11 cellular contexts compared by ENCODE assay signal in the genomic region with DNA sequence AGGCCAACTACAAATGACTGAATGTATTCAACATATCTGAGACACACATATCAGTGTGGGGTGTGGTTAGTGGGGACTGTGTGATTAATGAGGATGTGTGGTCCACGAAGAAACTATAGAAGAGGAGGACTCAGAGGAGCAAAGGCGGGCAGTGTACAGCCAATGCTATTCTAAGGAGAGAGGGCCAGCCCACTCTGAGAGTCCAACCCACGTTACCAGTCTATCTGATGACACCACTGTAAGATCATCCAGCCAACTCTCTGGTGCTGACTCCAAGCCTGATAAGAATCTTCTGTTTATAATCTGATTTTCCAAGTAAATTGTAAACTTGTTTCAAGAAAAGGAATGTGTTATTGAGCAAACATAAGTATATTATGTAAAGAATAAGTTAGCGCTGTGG. TPM values are rescaled to one million over a fixed set of nuclear protein-coding genes. Genes with fewer than 3 reads are reported as not detected.
DNase-seq lines count a peak whose midpoint lies in the region; ATAC-seq and TF ChIP-seq lines count a peak whose summit lies in the region.
"Had no signal": no experiment of that assay in that cellular context is flagged by ENCODE, and none has a peak within 500 bp of the region (broad histone marks: within the 10 kb centered on the region; RNA-seq: fewer than 3 reads in every experiment).

No MANE protein-coding gene starts in this region.

- no peaks in the 10 kb centered on the region for H3K36me3 ChIP-seq in SK-N-SH (replicated peaks in 1 of 2; ENCODE audit: control insufficient read depth in 1 of 2, insufficient read depth in 2 of 2, low read length in 1 of 2)

- POLR2A ChIA-PET in SK-N-SH (lab: Yijun Ruan, JAX), result no interaction called here

- 0 out of 2 replicates have a peak overlapping the region, but pooled peaks have one; percentile 43 for H2AFZ ChIP-seq in SK-N-SH (ENCODE audit: low read depth)

- H4K20me1 ChIP-seq in SK-N-SH (ENCODE audit: insufficient read depth), result no peaks in the 10 kb centered on the region

- no peaks in the 10 kb centered on the region for H3K9me2 ChIP-seq in SK-N-SH

- TF ChIP-seq CTCF in SK-N-SH (IDR thresholded peaks at IDR 0.05) (no peak), foreskin keratinocyte (conservative IDR thresholded peaks at IDR 0.05) (no peak)

- H3K27ac ChIP-seq in SK-N-SH (ENCODE audit: low read depth in 2 of 2, low read length in 1 of 2) (no peak overlapping the region), foreskin keratinocyte (peak overlapping the region; percentile 30)

- H3K79me2 ChIP-seq in SK-N-SH (ENCODE audit: insufficient read depth), result no peaks in the 10 kb centered on the region

- TF ChIP-seq RAD21 in SK-N-SH (IDR thresholded peaks at IDR 0.05; ENCODE audit: low read length), result no peak

- H3K27ac Mint-ChIP-seq in immature natural killer cell, result no peak overlapping the region
- H3K27ac Mint-ChIP-seq: natural killer cell had no signal

- no peak overlapping the region for H3K4me3 ChIP-seq in SK-N-SH (ENCODE audit: low read depth in 2 of 2, low read length in 1 of 2)

- peak; percentile 70 for ATAC-seq in foreskin keratinocyte
- ATAC-seq: HepG2 had no signal

- H3K27me3 Mint-ChIP-seq in immature natural killer cell (ENCODE audit: low read depth in 3 of 3), result peaks cover 0 to 3% (median 0%) of the 10 kb centered on the region in 3 donors

- H3K4me1 ChIP-seq in SK-N-SH (ENCODE audit: control insufficient read depth in 1 of 2, insufficient read depth in 2 of 2, low read depth in 1 of 2, low read length in 1 of 2), result peaks cover under 1 to 8% of the 10 kb centered on the region in 2 experiments; a peak in 2 of 4 replicates
- H3K4me1 ChIP-seq in foreskin keratinocyte, result peaks cover 19% of the 10 kb centered on the region

- no peak for TF ChIP-seq EP300 in SK-N-SH (IDR thresholded peaks at IDR 0.05; ENCODE audit: borderline replicate concordance in 1 of 2, low read depth in 1 of 2, low read length in 1 of 2)

- CTCF ChIA-PET in SK-N-SH (lab: Yijun Ruan, JAX), result interaction anchor here (0.6 to 12.9 kb wide), 12 partner anchors 9 to 1386 kb away, joined by 3 to 361 read pairs (median 9); a partner anchor contains a TSS

- in situ Hi-C loops in G401 (cut with HindIII; ENCODE audit: low sequenced_read_pairs), result no loop called here

- 53% methylated on average over 4 of the region's 4 CpGs for whole genome bisulfite sequencing in SK-N-SH (ENCODE audit: low lambda C conversion rate)

- H3K4me1 Mint-ChIP-seq in immature natural killer cell, result no peaks in the 10 kb centered on the region

- H3K9ac ChIP-seq in SK-N-SH, result no peak overlapping the region

- H3F3A ChIP-seq in SK-N-SH (replicated peaks; ENCODE audit: insufficient read depth), result no peaks in the 10 kb centered on the region

- H3K4me2 ChIP-seq in SK-N-SH, result no peak overlapping the region

- no peak overlapping the region for H3K4me3 Mint-ChIP-seq in immature natural killer cell
- H3K4me3 Mint-ChIP-seq: natural killer cell had no signal

- DNase-seq in Daoy (ENCODE audit: low read depth), result peak; percentile 58
- peak; percentile 53 for DNase-seq in M059J (ENCODE audit: low read depth)
- DNase-seq in SK-N-SH, result no peak
- DNase-seq in foreskin keratinocyte, result peak in 1 of 2 donors; percentile 36
- DNase-seq in G401 (ENCODE audit: low spot score), result no peak
- DNase-seq in anterior cingulate cortex (lab: John Stamatoyannopoulos, UW), result no peak
- no peak for DNase-seq in activated CD8-positive, alpha-beta memory T cell treated with anti-CD3 and anti-CD28 coated beads for 24 hours
- DNase-seq in immature natural killer cell, result no peak
- DNase-seq: caudate nucleus, natural killer cell had no signal

- H3K36me3 Mint-ChIP-seq in immature natural killer cell, result no peaks in the 10 kb centered on the region
- H3K36me3 Mint-ChIP-seq: natural killer cell had no signal

- no peaks in the 10 kb centered on the region for H3K9me3 Mint-ChIP-seq in immature natural killer cell
- H3K9me3 Mint-ChIP-seq: natural killer cell had no signal

- H3K9me3 ChIP-seq in SK-N-SH, result no peaks in the 10 kb centered on the region

- H3K27me3 ChIP-seq in SK-N-SH (ENCODE audit: insufficient read depth), result no peaks in the 10 kb centered on the region
- no peaks in the 10 kb centered on the region for H3K27me3 ChIP-seq in foreskin keratinocyte

TF ChIP-seq in SK-N-SH, 30 proteins besides CTCF, POLR2A, EP300 and RAD21:
- no peak for TF ChIP-seq RXRA (IDR thresholded peaks at IDR 0.05; ENCODE audit: borderline replicate concordance, low read depth)
- TF ChIP-seq CHD2 (IDR thresholded peaks at IDR 0.05; ENCODE audit: low read length, partially characterized antibody), result no peak
- TF ChIP-seq, protein P1, sequence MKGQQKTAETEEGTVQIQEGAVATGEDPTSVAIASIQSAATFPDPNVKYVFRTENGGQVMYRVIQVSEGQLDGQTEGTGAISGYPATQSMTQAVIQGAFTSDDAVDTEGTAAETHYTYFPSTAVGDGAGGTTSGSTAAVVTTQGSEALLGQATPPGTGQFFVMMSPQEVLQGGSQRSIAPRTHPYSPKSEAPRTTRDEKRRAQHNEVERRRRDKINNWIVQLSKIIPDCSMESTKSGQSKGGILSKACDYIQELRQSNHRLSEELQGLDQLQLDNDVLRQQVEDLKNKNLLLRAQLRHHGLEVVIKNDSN (IDR thresholded peaks at IDR 0.05; ENCODE audit: borderline replicate concordance, low read depth), result no peak
- TF ChIP-seq, protein P2, sequence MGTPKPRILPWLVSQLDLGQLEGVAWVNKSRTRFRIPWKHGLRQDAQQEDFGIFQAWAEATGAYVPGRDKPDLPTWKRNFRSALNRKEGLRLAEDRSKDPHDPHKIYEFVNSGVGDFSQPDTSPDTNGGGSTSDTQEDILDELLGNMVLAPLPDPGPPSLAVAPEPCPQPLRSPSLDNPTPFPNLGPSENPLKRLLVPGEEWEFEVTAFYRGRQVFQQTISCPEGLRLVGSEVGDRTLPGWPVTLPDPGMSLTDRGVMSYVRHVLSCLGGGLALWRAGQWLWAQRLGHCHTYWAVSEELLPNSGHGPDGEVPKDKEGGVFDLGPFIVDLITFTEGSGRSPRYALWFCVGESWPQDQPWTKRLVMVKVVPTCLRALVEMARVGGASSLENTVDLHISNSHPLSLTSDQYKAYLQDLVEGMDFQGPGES (IDR thresholded peaks at IDR 0.05; ENCODE audit: low read depth, low read length), result no peak
- no peak for TF ChIP-seq MXI1 (IDR thresholded peaks at IDR 0.05; ENCODE audit: low read depth, low read length)
- TF ChIP-seq RCOR1 (IDR thresholded peaks at IDR 0.05; ENCODE audit: low read length), result no peak
- TF ChIP-seq TAF1 (IDR thresholded peaks at IDR 0.05; ENCODE audit: borderline replicate concordance, low read depth, low read length), result no peak
- TF ChIP-seq EZH2phosphoT487 (IDR thresholded peaks at IDR 0.05; ENCODE audit: borderline replicate concordance, low read depth), result no peak

RNA-seq across cellular contexts. Expression of a gene that starts 47.2 kb away (rescaled TPM):
- 0.09 and 0.46 TPM in 2 replicates for total RNA-seq in Daoy (2014; rRNA removed; shearing (Covaris generic))
- total RNA-seq in M059J (2014; rRNA removed; shearing (Covaris generic)), result 0.15 TPM in 1 of 2 replicates, not detected in the other
- polyA plus RNA-seq in SK-N-SH (2012; rRNA removed) (0.56 and 0.75 TPM in 2 replicates), foreskin keratinocyte (0.08 and 0.19 TPM in 2 replicates), immature natural killer cell (under 1 TPM in 2 of 3 donors, not detected in 1; 0.06 to 0.21 TPM)
- 0.35 and 0.42 TPM in 2 replicates for polyA plus RNA-seq in SK-N-SH (2012; cell fraction: cytosol; rRNA removed)
- polyA plus RNA-seq in SK-N-SH (2012; cell fraction: nucleus; rRNA removed), result 1.8 and 2.7 TPM in 2 replicates
- total RNA-seq in foreskin keratinocyte, result 0.14 and 0.25 TPM in 2 replicates
- 0.31 and 2.6 TPM in 2 replicates for total RNA-seq in G401 (2014; rRNA removed; shearing (Covaris generic))
- total RNA-seq: HepG2 had no signal
- polyA plus RNA-seq: HepG2 had no signal

Comparison
In these comparisons a context has a peak if more than half of its experiments do, and no peak if none do; other contexts are left out.
1. DNase-seq: peak in Daoy (single experiment) and M059J (single experiment); none in SK-N-SH (single experiment), G401 (single experiment), anterior cingulate cortex (0 of 58), activated CD8-positive, alpha-beta memory T cell treated with anti-CD3 and anti-CD28 coated beads for 24 hours (single experiment) and immature natural killer cell (0 of 3).